In genomic region chr20:44746367-44747165, GRCh38 we compare ENCODE assay signal across 8 cellular contexts. TPM values are rescaled to one million over a fixed set of nuclear protein-coding genes. Genes with fewer than 3 reads are reported as not detected.
DNase-seq lines count a peak whose midpoint lies in the region; ATAC-seq and TF ChIP-seq lines count a peak whose summit lies in the region.

No MANE protein-coding gene starts in this region.

- peaks cover 5% of the 10 kb centered on the region for H3K4me1 ChIP-seq in CD4-positive, alpha-beta memory T cell (ENCODE audit: insufficient read depth, low read length)
- peaks cover 18% of the 10 kb centered on the region for H3K4me1 ChIP-seq in mammary epithelial cell (ENCODE audit: insufficient read depth, low read length)

- 38% methylated on average over 10 of the region's 12 CpGs for WGBS in mammary epithelial cell (ENCODE audit: low coverage, missing lambda C conversion rate)

- H3K9ac ChIP-seq in mammary epithelial cell (ENCODE audit: insufficient read depth, low read length): no peak overlapping the region

- no peaks in the 10 kb centered on the region for H4K20me1 ChIP-seq in mammary epithelial cell (ENCODE audit: insufficient read depth, low read length)

- peak in 1 of 2 donors; percentile 2 for TF ChIP-seq CTCF in mammary epithelial cell (conservative IDR thresholded peaks at IDR 0.05 in 1 of 2, IDR thresholded peaks at IDR 0.05 in 1 of 2; ENCODE audit: extremely low read depth in 1 of 2, insufficient read depth in 1 of 2, low read depth in 1 of 2, low read length in 2 of 2)

- peak overlapping the region; percentile 66 for H2AFZ ChIP-seq in mammary epithelial cell (ENCODE audit: low read depth, low read length)

- dilution Hi-C loops in mammary epithelial cell (cut with HindIII; ENCODE audit: low sequenced_read_pairs): no loop called here

- peak overlapping the region in 2 of 7 donors; percentile 42 to 64 for H3K27ac Mint-ChIP-seq in CD4-positive, alpha-beta memory T cell
- H3K27ac Mint-ChIP-seq in natural killer cell treated with Interleukin-12 subunit alpha and Interleukin-12 subunit beta and Interleukin-15 and Interleukin-18, amount 100 ng/mL, for 72 hours: no peak overlapping the region

- H3K27me3 ChIP-seq in CD4-positive, alpha-beta memory T cell (ENCODE audit: insufficient read depth, low read length): peaks cover 11% of the 10 kb centered on the region
- H3K27me3 ChIP-seq in mammary epithelial cell (ENCODE audit: insufficient read depth, low read length): peaks cover 7% of the 10 kb centered on the region

- intact Hi-C loops in CD4-positive, alpha-beta memory T cell (cut with micrococcal nuclease): loop anchor here (1.0 to 5.0 kb wide), 2 partner anchors 121 to 221 kb away; partner anchors contain the start of gene STK4
- intact Hi-C loops in mammary epithelial cell (cut with micrococcal nuclease): loop anchor here (1.0 to 10.0 kb wide), 3 partner anchors 40 to 348 kb away; no protein-coding TSS in a partner anchor

- no peaks in the 10 kb centered on the region for H3K36me3 Mint-ChIP-seq in CD4-positive, alpha-beta memory T cell
- H3K36me3 Mint-ChIP-seq in natural killer cell treated with Interleukin-12 subunit alpha and Interleukin-12 subunit beta and Interleukin-15 and Interleukin-18, amount 100 ng/mL, for 72 hours: no peaks in the 10 kb centered on the region

- peaks cover 14 to 19% of the 10 kb centered on the region in 2 donors for H3K27me3 Mint-ChIP-seq in CD4-positive, alpha-beta memory T cell
- H3K27me3 Mint-ChIP-seq in natural killer cell treated with Interleukin-12 subunit alpha and Interleukin-12 subunit beta and Interleukin-15 and Interleukin-18, amount 100 ng/mL, for 72 hours: peaks cover 38 to 44% of the 10 kb centered on the region in 2 donors

- no peaks in the 10 kb centered on the region for H3K9me3 Mint-ChIP-seq in CD4-positive, alpha-beta memory T cell
- H3K9me3 Mint-ChIP-seq in natural killer cell treated with Interleukin-12 subunit alpha and Interleukin-12 subunit beta and Interleukin-15 and Interleukin-18, amount 100 ng/mL, for 72 hours: no peaks in the 10 kb centered on the region

- in situ Hi-C loops in mammary epithelial cell (cut with MboI; ENCODE audit: low sequenced_read_pairs in 2 of 2): loop anchor here in 1 of 2 donors (10.0 kb wide), 1 partner anchor 118 kb away; no protein-coding TSS in a partner anchor

- no peak overlapping the region for H3K27ac ChIP-seq in CD4-positive, alpha-beta memory T cell (ENCODE audit: low read depth, low read length)
- no peak overlapping the region for H3K27ac ChIP-seq in mammary epithelial cell (ENCODE audit: insufficient read depth, low read depth, low read length)

- H3K9me3 ChIP-seq in CD4-positive, alpha-beta memory T cell (ENCODE audit: control insufficient read depth in 1 of 2, low read length in 2 of 2): no peaks in the 10 kb centered on the region
- no peaks in the 10 kb centered on the region for H3K9me3 ChIP-seq in mammary epithelial cell (replicated peaks; ENCODE audit: insufficient read depth, low read length)

- ATAC-seq in natural killer cell treated with Interleukin-12 subunit alpha and Interleukin-12 subunit beta and Interleukin-15 and Interleukin-18, amount 100 ng/mL, for 72 hours: no peak

- H3K79me2 ChIP-seq in mammary epithelial cell (ENCODE audit: insufficient read depth, low read length): no peaks in the 10 kb centered on the region

- POLR2A ChIA-PET in CD4-positive, alpha-beta memory T cell (lab: Charles Lee; ENCODE audit: partially characterized antibody): no interaction called here

- H3K4me1 Mint-ChIP-seq in CD4-positive, alpha-beta memory T cell: peaks cover 7 to 13% (median 11%) of the 10 kb centered on the region in 4 donors
- H3K4me1 Mint-ChIP-seq in natural killer cell treated with Interleukin-12 subunit alpha and Interleukin-12 subunit beta and Interleukin-15 and Interleukin-18, amount 100 ng/mL, for 72 hours (ENCODE audit: low read depth in 2 of 2): peaks cover 11 to 14% of the 10 kb centered on the region in 2 donors

- CTCF ChIA-PET in CD4-positive, alpha-beta memory T cell (lab: Charles Lee; ENCODE audit: partially characterized antibody): interaction anchor here (1.3 to 3.2 kb wide), 10 partner anchors 8 to 349 kb away, joined by 3 to 16 read pairs (median 4); no protein-coding TSS in a partner anchor
- CTCF ChIA-PET in mammary epithelial cell (lab: Charles Lee; ENCODE audit: low non-redundant PET): interaction anchor here (0.6 to 1.0 kb wide), 4 partner anchors 40 to 544 kb away, joined by 3 to 7 read pairs (median 6); no protein-coding TSS in a partner anchor

- H3K4me3 Mint-ChIP-seq in CD4-positive, alpha-beta memory T cell: peak overlapping the region; percentile 54 to 83 (median 76)
- H3K4me3 Mint-ChIP-seq in natural killer cell treated with Interleukin-12 subunit alpha and Interleukin-12 subunit beta and Interleukin-15 and Interleukin-18, amount 100 ng/mL, for 72 hours: peak overlapping the region; percentile 62

- peak overlapping the region in 1 of 2 donors; percentile 32 for H3K4me3 ChIP-seq in CD4-positive, alpha-beta memory T cell (ENCODE audit: low read length in 2 of 2)
- H3K4me3 ChIP-seq in mammary epithelial cell (replicated peaks in 1 of 3; ENCODE audit: insufficient read depth in 1 of 3, low read depth in 2 of 3, low read length in 3 of 3): peak overlapping the region in 2 of 3 experiments; percentile 40

- BruUV-seq in mammary epithelial cell (replicated peaks; lab: Mats Ljungman, UMichigan): no TSS peak

- DNase-seq in CD4-positive, alpha-beta memory T cell: no peak
- DNase-seq in NCI-H1417 treated with DMSO at 0.1 percent for 48 hours (lab: John Stamatoyannopoulos, UW) (peak; percentile 97), mammary epithelial cell (no peak), inferior parietal cortex (ENCODE audit: extremely low spot score) (no peak), COLO829 (ENCODE audit: low spot score) (no peak), GF-D8 (lab: John Stamatoyannopoulos, UW) (no peak), NK-92 (lab: John Stamatoyannopoulos, UW; ENCODE audit: unreplicated experiment) (no peak)
- peak; percentile 52 for DNase-seq in natural killer cell treated with Interleukin-12 subunit alpha and Interleukin-12 subunit beta and Interleukin-15 and Interleukin-18, amount 100 ng/mL, for 72 hours (ENCODE audit: low spot score)

- no peaks in the 10 kb centered on the region for H3K36me3 ChIP-seq in CD4-positive, alpha-beta memory T cell (ENCODE audit: insufficient read depth, low read length)
- no peaks in the 10 kb centered on the region for H3K36me3 ChIP-seq in mammary epithelial cell (ENCODE audit: insufficient read depth, low read length)

- peak overlapping the region; percentile 84 for H3K4me2 ChIP-seq in mammary epithelial cell (ENCODE audit: insufficient read depth, low read depth, low read length)

RNA-seq across cellular contexts. Expression of gene KCNK15, which starts 0.9 kb away (rescaled TPM):
- total RNA-seq in CD4-positive, alpha-beta memory T cell: not detected
- polyA plus RNA-seq in CD4-positive, alpha-beta memory T cell: not detected
- 1 to 10 TPM in 1 of 2 donors, under 1 TPM in 1; 0.31 to 1.0 TPM for total RNA-seq in mammary epithelial cell
- polyA plus RNA-seq in mammary epithelial cell: 0.40 TPM
- polyA minus RNA-seq in mammary epithelial cell: not detected
- under 1 TPM; 0.28 to 0.50 TPM for total RNA-seq in natural killer cell treated with Interleukin-12 subunit alpha and Interleukin-12 subunit beta and Interleukin-15 and Interleukin-18, amount 100 ng/mL, for 72 hours

RNA-seq across cellular contexts. Expression of gene CCN5, which starts 31.4 kb away (rescaled TPM):
- total RNA-seq in CD4-positive, alpha-beta memory T cell: not detected
- polyA plus RNA-seq in CD4-positive, alpha-beta memory T cell: not detected
- total RNA-seq in mammary epithelial cell: under 1 TPM in 1 of 2 donors, not detected in 1; 0.67 TPM
- not detected for polyA plus RNA-seq in mammary epithelial cell
- polyA minus RNA-seq in mammary epithelial cell: not detected
- not detected for total RNA-seq in natural killer cell treated with Interleukin-12 subunit alpha and Interleukin-12 subunit beta and Interleukin-15 and Interleukin-18, amount 100 ng/mL, for 72 hours

Comparison
In these comparisons a context has a peak if more than half of its experiments do, and no peak if none do; other contexts are left out.
1. DNase-seq: peak in NCI-H1417 treated with DMSO at 0.1 percent for 48 hours (single experiment) and natural killer cell treated with Interleukin-12 subunit alpha and Interleukin-12 subunit beta and Interleukin-15 and Interleukin-18, amount 100 ng/mL, for 72 hours (single experiment); none in CD4-positive, alpha-beta memory T cell (0 of 5), mammary epithelial cell (single experiment), inferior parietal cortex (single experiment), COLO829 (single experiment), GF-D8 (single experiment) and NK-92 (single experiment).